ENCODE assay signal across 24 cellular contexts in the genomic region with DNA sequence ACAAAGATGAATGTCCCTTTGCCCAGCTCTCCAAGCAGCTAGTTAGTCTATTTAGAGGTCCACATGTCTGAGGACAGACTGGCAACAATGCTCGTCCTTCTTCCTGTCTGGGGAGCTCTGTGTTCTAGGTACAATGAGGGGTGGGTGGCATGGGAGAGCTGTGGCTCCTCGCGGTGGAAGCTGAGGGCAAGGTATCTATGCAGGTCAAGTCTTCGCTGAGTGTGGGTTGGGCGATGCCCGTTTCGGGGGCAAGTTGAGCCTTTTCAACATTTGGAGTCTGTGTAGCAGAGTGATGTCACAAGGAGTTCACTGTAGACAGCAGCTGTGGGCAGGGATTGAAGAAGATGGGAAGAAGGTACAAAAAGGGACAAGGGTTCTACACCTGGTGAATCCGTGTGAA.
"Had no signal": no experiment of that assay in that cellular context is flagged by ENCODE, and none has a peak within 500 bp of the region (broad histone marks: within the 10 kb centered on the region; RNA-seq: fewer than 3 reads in every experiment).

No MANE protein-coding gene starts in this region.

- H3K9me3 ChIP-seq: esophagus squamous epithelium, lower lobe of right lung, ovary, right lobe of liver, stomach, thoracic aorta, tibial nerve, upper lobe of right lung, uterus had no signal

- H3K4me3 ChIP-seq: esophagus squamous epithelium, lower lobe of right lung, ovary, right lobe of liver, stomach, thoracic aorta, tibial nerve, upper lobe of right lung, uterus had no signal

- H3K27me3 ChIP-seq: esophagus squamous epithelium, ovary, right lobe of liver, stomach, tibial nerve, upper lobe of right lung, uterus had no signal

- H3K4me1 Mint-ChIP-seq: natural killer cell had no signal

- H3K4me1 ChIP-seq: lower lobe of right lung, right lobe of liver, upper lobe of right lung had no signal

- ATAC-seq: left ventricle myocardium superior, lower lobe of right lung, natural killer cell, right lobe of liver, upper lobe of right lung had no signal

- H3K27ac Mint-ChIP-seq: dendritic cell treated with granulocyte-macrophage colony-stimulating factor and Interleukin-4, amounts not matched to agents 40 ng/mL and 50 ng/mL, for 4 days; natural killer cell had no signal

- H3K9me3 Mint-ChIP-seq: dendritic cell treated with granulocyte-macrophage colony-stimulating factor and Interleukin-4, amounts not matched to agents 40 ng/mL and 50 ng/mL, for 4 days; natural killer cell had no signal

- DNase-seq: cerebellar nuclear complex; effector memory CD4-positive, alpha-beta T cell; erythroblast; esophagus squamous epithelium; foreskin melanocyte; left ventricle myocardium superior; lower lobe of right lung; natural killer cell; occipital lobe; ovary; retina; right lobe of liver; small intestine; stimulated activated CD4-positive, alpha-beta T cell treated with anti-CD3 and anti-CD28 coated beads, Interleukin-12 subunit alpha, Interleukin-12 subunit beta, amount 100 ng/mL, for 4 hours; stimulated activated CD4-positive, alpha-beta T cell treated with anti-CD3 and anti-CD28 coated beads, Interleukin-1b, Interleukin-23, amount 100 ng/mL, for 48 hours; stimulated activated CD4-positive, alpha-beta T cell treated with anti-CD3 and anti-CD28 coated beads, Interleukin-4, amount 100 ng/mL, for 1 hour; stimulated activated CD8-positive, alpha-beta memory T cell treated with anti-CD3 and anti-CD28 coated beads, Interleukin-4, amount 100 ng/mL, for 48 hours; stimulated activated naive CD4-positive, alpha-beta T cell treated with Interleukin-2 at 50 U/mL for 16 hours; stomach; upper lobe of right lung; uterus had no signal

- H3K36me3 ChIP-seq: esophagus squamous epithelium, lower lobe of right lung, ovary, right lobe of liver, stomach, thoracic aorta, upper lobe of right lung, uterus had no signal

- H3K4me3 Mint-ChIP-seq: dendritic cell treated with granulocyte-macrophage colony-stimulating factor and Interleukin-4, amounts not matched to agents 40 ng/mL and 50 ng/mL, for 4 days; natural killer cell had no signal

- H3K36me3 Mint-ChIP-seq: natural killer cell had no signal

- H3K27ac ChIP-seq: esophagus squamous epithelium, lower lobe of right lung, ovary, right lobe of liver, stomach, thoracic aorta, tibial nerve, upper lobe of right lung, uterus had no signal
